In the genomic region with DNA sequence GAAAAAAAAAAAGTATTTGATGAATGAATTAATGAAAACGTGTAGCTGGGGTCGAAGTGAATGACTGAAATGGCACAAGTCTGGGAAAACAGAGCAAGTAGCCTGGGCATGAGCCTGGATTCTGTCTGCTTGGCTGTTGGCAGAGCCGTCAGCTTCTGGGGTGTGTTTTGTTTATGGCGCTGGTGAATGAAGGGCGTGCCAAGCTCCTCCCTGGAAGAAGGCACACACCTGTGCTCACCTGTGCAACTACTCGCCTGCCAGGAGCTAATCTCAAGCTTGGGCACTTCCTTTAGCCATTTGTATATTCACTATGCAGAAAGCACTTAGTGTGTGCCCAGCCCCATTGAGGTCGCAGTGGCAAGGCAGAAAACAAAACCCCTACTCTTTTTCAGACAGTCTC, we compare ENCODE assay signal across 20 cellular contexts.
A peak's percentile ranks its signal among the peaks of the same experiment; 100 is the strongest.
DNase-seq lines count a peak whose midpoint lies in the region; ATAC-seq and TF ChIP-seq lines count a peak whose summit lies in the region.
"Had no signal": no experiment of that assay in that cellular context is flagged by ENCODE, and none has a peak within 500 bp of the region (broad histone marks: within the 10 kb centered on the region; RNA-seq: fewer than 3 reads in every experiment).

No MANE protein-coding gene starts in this region.

- H3K9me3 ChIP-seq in mucosa of descending colon: no peaks in the 10 kb centered on the region
- H3K9me3 ChIP-seq: SJSA1 had no signal

- ATAC-seq in Right ventricle myocardium superior (ENCODE audit: poor library complexity) (peak; percentile 13), Right ventricle myocardium inferior (no peak), mucosa of descending colon (peak; percentile 90)
- ATAC-seq: activated naive CD4-positive, alpha-beta T cell treated with anti-CD3 and anti-CD28 coated beads, Interleukin-2, amount 50 U/mL, for 72 hours; GM23338; left cardiac atrium; naive thymus-derived CD4-positive, alpha-beta T cell had no signal

- peaks cover 14% of the 10 kb centered on the region for H3K4me1 ChIP-seq in mucosa of descending colon (ENCODE audit: low read depth)
- H3K4me1 ChIP-seq: SJSA1 had no signal

- intact Hi-C loops in Right ventricle myocardium superior (cut with DNase I) (no loop called here), Right ventricle myocardium inferior (cut with DNase I) (no loop called here), mucosa of descending colon (cut with DNase I, micrococcal nuclease) (no loop called here)

- H3K36me3 ChIP-seq in mucosa of descending colon (ENCODE audit: low read depth): no peaks in the 10 kb centered on the region

- DNase-seq in Right ventricle myocardium superior (no peak), Right ventricle myocardium inferior (ENCODE audit: missing footprints) (no peak), SW480 (ENCODE audit: low spot score) (peak; percentile 44), mucosa of descending colon (peak; percentile 86 to 91 (median 86)), SIG-M5 treated with dmso at 0.1 percent for 504 hours (lab: John Stamatoyannopoulos, UW; ENCODE audit: unreplicated experiment) (no peak), NCI-H524 (lab: John Stamatoyannopoulos, UW) (no peak)
- DNase-seq in stimulated activated CD4-positive, alpha-beta T cell treated with anti-CD3 and anti-CD28 coated beads, Interleukin-2, amount 100 ng/mL, for 24 hours: no peak
- DNase-seq: activated CD4-positive, alpha-beta T cell treated with anti-CD3 and anti-CD28 coated beads, Interleukin-2, amount 10 ng/mL, durations not matched to agents 7 days and 5 days; effector memory CD4-positive, alpha-beta T cell; glutamatergic neuron; KBM-7; left cardiac atrium; mesenchymal stem cell; naive thymus-derived CD4-positive, alpha-beta T cell; NCI-H1930; NCI-H82; T-helper 2 cell had no signal

- no peak overlapping the region for H3K4me3 ChIP-seq in mucosa of descending colon
- H3K4me3 ChIP-seq: GM23338, SJSA1 had no signal

- no peak for TF ChIP-seq CTCF in mucosa of descending colon (IDR thresholded peaks at IDR 0.05)

Comparison
In these comparisons a context has a peak if more than half of its experiments do, and no peak if none do; other contexts are left out.
1. DNase-seq: peak in SW480 (single experiment) and mucosa of descending colon (3 of 3); none in Right ventricle myocardium superior (single experiment), Right ventricle myocardium inferior (single experiment), stimulated activated CD4-positive, alpha-beta T cell treated with anti-CD3 and anti-CD28 coated beads, Interleukin-2, amount 100 ng/mL, for 24 hours (0 of 2), SIG-M5 treated with dmso at 0.1 percent for 504 hours (single experiment) and NCI-H524 (0 of 2).